In the genomic region with DNA sequence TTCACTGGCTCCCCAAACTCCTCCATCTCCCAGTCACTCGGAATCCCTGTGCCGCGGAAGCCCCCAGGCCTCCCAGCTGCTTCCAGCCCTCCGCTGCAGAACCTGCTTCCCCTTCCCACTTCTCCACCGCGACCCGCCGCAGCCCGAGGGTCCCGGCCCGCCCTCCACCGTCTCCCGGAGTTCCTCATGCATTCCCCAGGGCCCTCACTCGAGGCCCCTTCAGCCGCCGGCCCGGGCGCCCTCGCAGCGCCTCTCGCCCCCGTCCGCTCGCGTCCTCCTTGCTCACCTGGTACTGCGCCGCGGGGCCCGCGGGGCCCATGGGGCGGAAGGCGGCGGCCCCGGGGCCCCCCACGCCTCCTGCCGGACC, we compare ENCODE assay signal across 1 cellular context.
TF ChIP-seq lines count a peak whose summit lies in the region.

No MANE protein-coding gene starts in this region.

TF ChIP-seq in endothelial cell of umbilical vein, 7 proteins besides CTCF, POLR2A, EP300 and RAD21:
- no peak for TF ChIP-seq FOS (IDR thresholded peaks at IDR 0.05; ENCODE audit: borderline replicate concordance, insufficient read depth, low read length)
TF ChIP-seq in endothelial cell of umbilical vein: peak in this region for 0.
